In the genomic region with DNA sequence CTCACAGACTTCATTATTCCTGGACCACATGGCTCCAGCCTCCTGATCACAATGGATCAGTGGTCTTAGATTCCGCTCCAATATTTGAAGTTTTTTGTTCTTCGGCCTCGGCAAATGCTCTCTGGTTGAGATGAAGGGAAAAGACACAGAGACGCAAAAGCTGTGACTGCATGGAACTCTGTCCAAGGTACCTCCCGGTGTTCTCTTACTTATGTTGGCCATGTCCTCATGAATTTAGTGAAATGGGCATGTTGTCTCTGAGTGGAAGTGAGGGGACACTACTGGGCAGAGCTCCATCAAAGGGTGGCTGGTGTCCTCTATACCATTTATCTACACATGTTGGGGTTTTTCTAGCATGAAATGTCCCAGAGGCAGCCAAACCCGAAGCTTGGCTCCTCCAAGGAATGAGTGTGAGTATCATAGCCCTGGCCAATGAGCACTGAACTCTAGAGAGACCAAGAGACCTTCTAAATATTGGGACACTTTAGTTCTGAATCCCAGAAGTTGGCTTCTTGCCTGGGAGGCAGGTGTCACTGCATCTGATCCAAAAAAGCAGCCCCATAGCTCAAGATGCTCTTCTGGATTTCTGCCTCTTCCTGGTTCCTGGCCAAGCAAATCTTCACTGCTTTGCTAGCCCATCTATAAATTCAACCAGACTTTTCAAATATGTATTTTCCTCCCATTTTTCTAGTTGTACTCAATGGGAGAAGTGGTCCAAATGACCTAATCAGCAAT, we compare ENCODE assay signal across 28 cellular contexts. TPM values are rescaled to one million over a fixed set of nuclear protein-coding genes. Genes with fewer than 3 reads are reported as not detected.
DNase-seq lines count a peak whose midpoint lies in the region; ATAC-seq, FAIRE-seq and TF ChIP-seq lines count a peak whose summit lies in the region.
"Had no signal": no experiment of that assay in that cellular context is flagged by ENCODE, and none has a peak within 500 bp of the region (broad histone marks: within the 10 kb centered on the region; RNA-seq: fewer than 3 reads in every experiment).

No MANE protein-coding gene starts in this region.

- TF ChIP-seq EP300 in A549 (IDR thresholded peaks at IDR 0.05), result no peak
- no peak for TF ChIP-seq EP300 in GM12878 (IDR thresholded peaks at IDR 0.05; ENCODE audit: borderline replicate concordance in 1 of 2, control insufficient read depth in 1 of 2, low read depth in 2 of 2, low read length in 2 of 2)

- POLR2A ChIA-PET in A549 (lab: Yijun Ruan, JAX), result no interaction called here
- POLR2A ChIA-PET in GM12878 (lab: Charles Lee), result no interaction called here

- in situ Hi-C loops in G401 (cut with HindIII; ENCODE audit: low sequenced_read_pairs), result no loop called here
- in situ Hi-C loops in GM12878 (cut with MboI), result no loop called here

- BruUV-seq in GM12878 (replicated peaks; lab: Mats Ljungman, UMichigan), result no TSS peak

- no peaks in the 10 kb centered on the region for H3K36me3 ChIP-seq in GM12878 (ENCODE audit: control insufficient read depth in 2 of 2, insufficient read depth in 2 of 2, low read length in 1 of 2)
- no peaks in the 10 kb centered on the region for H3K36me3 ChIP-seq in H7 (replicated peaks; ENCODE audit: control insufficient read depth, insufficient read depth, low read length)

- FAIRE-seq in A549 (lab: Jason Lieb, UNC) (no peak), GM12878 (lab: Jason Lieb, UNC) (no peak)
- FAIRE-seq: HTR-8/SVneo had no signal

- H3K4me1 ChIP-seq in A549 (no peaks in the 10 kb centered on the region), GM12878 (ENCODE audit: control insufficient read depth, insufficient read depth, low read length) (no peaks in the 10 kb centered on the region)

- TF ChIP-seq POLR2A in A549 (IDR thresholded peaks at IDR 0.05; ENCODE audit: low read length) (no peak), GM12878 (IDR thresholded peaks at IDR 0.05; ENCODE audit: low read depth, low read length) (no peak)

- CTCF ChIA-PET in A549 (lab: Yijun Ruan, JAX) (interaction anchor here (1.0 to 5.0 kb wide), 3 partner anchors 13 to 308 kb away, joined by 3 to 26 read pairs (median 4); no protein-coding TSS in a partner anchor), GM12878 (lab: Yijun Ruan, JAX) (interaction anchor here (1.2 to 1.9 kb wide), 4 partner anchors 13 to 307 kb away, joined by 3 to 9 read pairs (median 4); no protein-coding TSS in a partner anchor)

- no peak overlapping the region for H3K9ac ChIP-seq in GM12878 (ENCODE audit: control insufficient read depth, insufficient read depth, low read length)

- H3K27ac ChIP-seq in A549 (no peak overlapping the region), GM12878 (ENCODE audit: control insufficient read depth, insufficient read depth) (no peak overlapping the region)
- H3K27ac ChIP-seq: C4-2B had no signal

- ATAC-seq in A549, result no peak
- ATAC-seq in GM12878, result no peak
- ATAC-seq: PC-3 had no signal

- H3K4me3 ChIP-seq in A549, result no peak overlapping the region
- H3K4me3 ChIP-seq in GM12878, result no peak overlapping the region
- H3K4me3 ChIP-seq in H7 (ENCODE audit: insufficient read depth, low read depth, low read length), result no peak overlapping the region

- DNase-seq in A549 (ENCODE audit: low read depth in 1 of 2, low spot score in 1 of 2), result no peak
- DNase-seq in G401 (ENCODE audit: low spot score), result peak; percentile 83
- no peak for DNase-seq in GM12878 (ENCODE audit: low read depth, low spot score)
- DNase-seq in iris pigment epithelial cell (ENCODE audit: low read depth), result peak; percentile 15
- DNase-seq in H7, result no peak
- no peak for DNase-seq in T-helper 1 cell
- no peak for DNase-seq in A172 (ENCODE audit: low spot score)
- DNase-seq: ACHN; Calu3; CD8-positive, alpha-beta memory T cell; DMS153; GDM1; HFFc6; IMR-90; Karpas-422; MV-4-11; NCI-H1105 treated with DMSO at 0.1 percent for 48 hours; NCI-H2081; NCI-H2171; NCI-H345; NCI-H526; PC-3; RPMI8226; SHP77 had no signal

- SMC1A ChIA-PET in GM12878 (lab: Charles Lee; ENCODE audit: uncharacterized antibody, unreplicated experiment), result interaction anchor here (0.7 kb wide), 1 partner anchor 107 kb away, joined by 3 read pairs; no protein-coding TSS in a partner anchor

- TF ChIP-seq RAD21 in A549 (conservative IDR thresholded peaks at IDR 0.05 in 1 of 2, IDR thresholded peaks at IDR 0.05 in 1 of 2) (no peak), GM12878 (IDR thresholded peaks at IDR 0.05; ENCODE audit: insufficient read depth, low read depth, low read length) (no peak)

- RAD21 ChIA-PET in GM12878 (lab: Charles Lee; ENCODE audit: unreplicated experiment), result interaction anchor here (1.4 kb wide), 1 partner anchor 106 kb away, joined by 4 read pairs; no protein-coding TSS in a partner anchor

- 51% methylated on average over 6 of the region's 6 CpGs for WGBS in A549 (ENCODE audit: missing lambda C conversion rate)
- 20% methylated on average over 6 of the region's 6 CpGs for WGBS in GM12878 (ENCODE audit: insufficient coverage, insufficient replicate concordance, low lambda C conversion rate, missing lambda C conversion rate)

- no peaks in the 10 kb centered on the region for H3K79me2 ChIP-seq in GM12878 (ENCODE audit: control insufficient read depth, insufficient read depth, low read length)

- H3K9me3 ChIP-seq in A549 (no peaks in the 10 kb centered on the region), GM12878 (replicated peaks; ENCODE audit: control insufficient read depth, insufficient read depth, low read length) (no peaks in the 10 kb centered on the region)

- TF ChIP-seq CTCF in A549 (IDR thresholded peaks at IDR 0.05) (no peak), GM12878 (IDR thresholded peaks at IDR 0.05 in 2 of 3, conservative IDR thresholded peaks at IDR 0.05 in 1 of 3; ENCODE audit: control insufficient read depth in 2 of 3, extremely low read depth in 1 of 3, insufficient read depth in 1 of 3, low read depth in 3 of 3, low read length in 3 of 3) (no peak)

- H3K27me3 ChIP-seq in GM12878 (replicated peaks in 1 of 2; ENCODE audit: control insufficient read depth in 2 of 2, insufficient read depth in 2 of 2, low read length in 1 of 2) (peaks cover 2 to 7% of the 10 kb centered on the region in 2 experiments; a peak in 3 of 4 replicates), H7 (ENCODE audit: control insufficient read depth, insufficient read depth, low read length) (peaks cover 6% of the 10 kb centered on the region)

- H2AFZ ChIP-seq in GM12878 (ENCODE audit: control insufficient read depth, low read depth, low read length), result no peak overlapping the region

- intact Hi-C loops in GM12878 (cut with micrococcal nuclease; ENCODE audit: unreplicated experiment), result no loop called here

- H4K20me1 ChIP-seq in GM12878 (ENCODE audit: control insufficient read depth, insufficient read depth), result no peaks in the 10 kb centered on the region

- no peak overlapping the region for H3K4me2 ChIP-seq in A549
- no peak overlapping the region for H3K4me2 ChIP-seq in GM12878 (ENCODE audit: control insufficient read depth, insufficient read depth)

TF ChIP-seq in A549, 52 proteins besides CTCF, POLR2A, EP300 and RAD21 (continues in another document):
- TF ChIP-seq HDAC2 (IDR thresholded peaks at IDR 0.05) (no peak), TP53 (CRISPR knock-in tag; IDR thresholded peaks at IDR 0.05) (no peak), TFCP2L1 (CRISPR knock-in tag; IDR thresholded peaks at IDR 0.05) (no peak)
- TF ChIP-seq, protein P1, sequence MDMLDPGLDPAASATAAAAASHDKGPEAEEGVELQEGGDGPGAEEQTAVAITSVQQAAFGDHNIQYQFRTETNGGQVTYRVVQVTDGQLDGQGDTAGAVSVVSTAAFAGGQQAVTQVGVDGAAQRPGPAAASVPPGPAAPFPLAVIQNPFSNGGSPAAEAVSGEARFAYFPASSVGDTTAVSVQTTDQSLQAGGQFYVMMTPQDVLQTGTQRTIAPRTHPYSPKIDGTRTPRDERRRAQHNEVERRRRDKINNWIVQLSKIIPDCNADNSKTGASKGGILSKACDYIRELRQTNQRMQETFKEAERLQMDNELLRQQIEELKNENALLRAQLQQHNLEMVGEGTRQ (IDR thresholded peaks at IDR 0.05), result no peak

RNA-seq across cellular contexts. Expression of a gene that starts 34.1 kb away (rescaled TPM):
- not detected in 2 replicates for polyA plus RNA-seq in A549 (2011; rRNA removed)
- polyA plus RNA-seq in A549 (2012; cell fraction: cytosol; rRNA removed), result not detected in 2 replicates
- polyA plus RNA-seq in A549 (2012; cell fraction: nucleus; rRNA removed), result not detected in 2 replicates
- polyA plus RNA-seq in A549 (2017; fragmentation: RNase III; extraction: RNeasy Plus Mini Kit Qiagen cat#74134 plus additional on column Dnase treatment), result 0.06 TPM in 1 of 3 replicates, not detected in the others
- polyA minus RNA-seq in A549 (2011; rRNA and poly(A)+ RNA removed), result not detected in 2 replicates
- total RNA-seq in G401 (2014; rRNA removed; shearing (Covaris generic)), result not detected in 2 replicates
- not detected in 2 replicates for total RNA-seq in GM12878 (2013; cell fraction: nucleolus; rRNA removed)
- not detected in 2 replicates for total RNA-seq in GM12878 (2014; rRNA removed)
- total RNA-seq in GM12878 (2014; rRNA removed; fragmentation: Illumina TruSeq; extraction: Trizol), result not detected in 2 replicates
- 0.88 and 1.3 TPM in 2 replicates for total RNA-seq in GM12878 (2021)
- not detected for polyA plus RNA-seq in GM12878 (2011; ENCODE audit: low read depth)
- 0.06 and 0.31 TPM in 2 replicates for polyA plus RNA-seq in GM12878 (2011; rRNA removed)
- polyA plus RNA-seq in GM12878 (2011; cell fraction: cytosol; rRNA removed), result 0.07 and 0.12 TPM in 2 replicates
- 0.19 and 0.26 TPM in 2 replicates for polyA plus RNA-seq in GM12878 (2011; cell fraction: nucleus; rRNA removed)
- polyA plus RNA-seq in GM12878 (2012), result 0.39 and 0.80 TPM in 2 replicates
- not detected in 2 replicates for polyA plus RNA-seq in GM12878 (2014; fragmentation: Illumina TruSeq; extraction: Trizol)
- polyA plus RNA-seq in GM12878 (2014; fragmentation: Nextera tagmentation; extraction: Ambion mirVana), result not detected
- polyA plus RNA-seq in GM12878 (2014; rRNA removed), result 0.10 TPM in 1 of 2 replicates, not detected in the other
- polyA plus RNA-seq in GM12878 (2016; fragmentation: Nextera tagmentation; extraction: Ambion mirVana), result 1 to 10 TPM; 2.0 to 2.9 TPM
- polyA minus RNA-seq in GM12878 (2011; rRNA and poly(A)+ RNA removed), result not detected in 2 replicates
- not detected in 2 replicates for polyA minus RNA-seq in GM12878 (2011; cell fraction: cytosol; rRNA and poly(A)+ RNA removed)
- not detected in 2 replicates for polyA minus RNA-seq in GM12878 (2011; cell fraction: nucleus; rRNA and poly(A)+ RNA removed)
- 0.41 and 0.48 TPM in 2 replicates for total RNA-seq in H7 (2014; rRNA removed; shearing (Covaris generic))
- total RNA-seq in A172 (2014; rRNA removed; shearing (Covaris generic)), result not detected in 2 replicates
- total RNA-seq: H4, IMR-90, M059J, PC-3 had no signal
- polyA plus RNA-seq: IMR-90 had no signal

Comparison
In these comparisons a context has a peak if more than half of its experiments do, and no peak if none do; other contexts are left out.
1. DNase-seq: peak in G401 (single experiment) and iris pigment epithelial cell (single experiment); none in A549 (0 of 2), GM12878 (single experiment), H7 (single experiment), T-helper 1 cell (0 of 5) and A172 (single experiment).